Comparison of ENCODE assay signal across 23 cellular contexts in genomic region chr1:156540955-156541354, GRCh38. TPM values are rescaled to one million over a fixed set of nuclear protein-coding genes. Genes with fewer than 3 reads are reported as not detected.
DNase-seq lines count a peak whose midpoint lies in the region; ATAC-seq and TF ChIP-seq lines count a peak whose summit lies in the region.
"Had no signal": no experiment of that assay in that cellular context is flagged by ENCODE, and none has a peak within 500 bp of the region (broad histone marks: within the 10 kb centered on the region; RNA-seq: fewer than 3 reads in every experiment).

No MANE protein-coding gene starts in this region.

- DNase-seq in AG10803 (ENCODE audit: low read depth): peak; percentile 20
- DNase-seq in GM03348 (ENCODE audit: low spot score): peak; percentile 51
- DNase-seq in epithelial cell of esophagus (ENCODE audit: low read depth): peak; percentile 18
- no peak for DNase-seq in omental fat pad (ENCODE audit: low spot score)
- DNase-seq in stimulated activated CD8-positive, alpha-beta memory T cell treated with anti-CD3 and anti-CD28 coated beads, Interleukin-4, amount 100 ng/mL, for 48 hours: no peak
- no peak for DNase-seq in NCI-H1436 (lab: John Stamatoyannopoulos, UW)
- DNase-seq in NCI-H2107 (lab: John Stamatoyannopoulos, UW): no peak
- DNase-seq: activated gamma-delta T cell treated with Interleukin-2 at 50 U/mL for 16 hours; activated T-cell treated with anti-CD3 and anti-CD28 coated beads for 4 hours; DND-41; naive thymus-derived CD4-positive, alpha-beta T cell; NCI-H187; NCI-H526; NK-92 treated with Interleukin-12 subunit alpha and Interleukin-12 subunit beta, amount 100 ng/mL, for 24 hours; PC-3; retina; stimulated activated CD4-positive, alpha-beta T cell treated with anti-CD3 and anti-CD28 coated beads, Interleukin-2, amount 100 ng/mL, for 48 hours; T-helper 2 cell had no signal

- H3K4me3 ChIP-seq in AG10803 (ENCODE audit: low read length) (no peak overlapping the region), epithelial cell of esophagus (ENCODE audit: low read length) (no peak overlapping the region)
- H3K4me3 ChIP-seq: BLaER1 treated with 17β-estradiol and CSF1 and Interleukin-3, amounts not matched to agents 10 nM and 100 nM had no signal

- no peak for TF ChIP-seq CTCF in AG10803 (conservative IDR thresholded peaks at IDR 0.05; ENCODE audit: low read length)
- TF ChIP-seq CTCF in epithelial cell of esophagus (IDR thresholded peaks at IDR 0.05; ENCODE audit: insufficient read depth, low read depth, low read length, missing control alignments): no peak
- no peak for TF ChIP-seq CTCF in omental fat pad (IDR thresholded peaks at IDR 0.05)

- peak; percentile 35 for ATAC-seq in omental fat pad (ENCODE audit: low FRiP score)
- ATAC-seq in GM21786 (IDR thresholded peaks at IDR 0.05; ENCODE audit: unreplicated experiment): no peak
- ATAC-seq: naive thymus-derived CD4-positive, alpha-beta T cell; PC-3 had no signal

RNA-seq across cellular contexts. Expression of gene IQGAP3, which starts 31.4 kb away (rescaled TPM):
- 1 to 10 TPM in 1 of 4 donors, under 1 TPM in 3; 0.16 to 4.2 (median 0.23) TPM for total RNA-seq in omental fat pad

RNA-seq across cellular contexts. Expression of gene TTC24, which starts 38.6 kb away (rescaled TPM):
- not detected for total RNA-seq in omental fat pad
- total RNA-seq: LHCN-M2, mesothelial cell of epicardium, PC-3, subcutaneous adipose tissue had no signal

RNA-seq across cellular contexts. Expression of gene MEF2D, which starts 40.4 kb away (rescaled TPM):
- 10 to 100 TPM; 22.8 to 33.8 (median 28.1) TPM for total RNA-seq in omental fat pad

RNA-seq across cellular contexts. Expression of gene NAXE, which starts 50.6 kb away (rescaled TPM):
- total RNA-seq in omental fat pad: 10 to 100 TPM; 49.4 to 71.5 (median 58.9) TPM

Comparison
In these comparisons a context has a peak if more than half of its experiments do, and no peak if none do; other contexts are left out.
1. DNase-seq: peak in AG10803 (single experiment), GM03348 (single experiment) and epithelial cell of esophagus (single experiment); none in omental fat pad (single experiment), stimulated activated CD8-positive, alpha-beta memory T cell treated with anti-CD3 and anti-CD28 coated beads, Interleukin-4, amount 100 ng/mL, for 48 hours (single experiment), NCI-H1436 (single experiment) and NCI-H2107 (single experiment).